1 cellular context compared by ENCODE assay signal in genomic region chr3:9731206-9732079, GRCh38.
TF ChIP-seq lines count a peak whose summit lies in the region.

Gene BRPF1, plus strand, starts transcription at chr3:9731735. Its CDS starts 2,406 bp downstream, at chr3:9734141.

TF ChIP-seq in K562, 482 proteins besides CTCF, POLR2A, EP300 and RAD21 (continued from another document and continues in another):
- TF ChIP-seq RERE (CRISPR knock-in tag; IDR thresholded peaks at IDR 0.05; ENCODE audit: borderline replicate concordance) = no peak
- peak in 1 of 2 experiments; percentile 34; a peak in 1 of 4 replicates for TF ChIP-seq ZMIZ1 (IDR thresholded peaks at IDR 0.05; ENCODE audit: low read depth in 2 of 2, low read length in 2 of 2)
- TF ChIP-seq ELF2 (CRISPR knock-in tag; IDR thresholded peaks at IDR 0.05) = no peak; the same call in 1 of the 2 replicates
- TF ChIP-seq PCBP2 (IDR thresholded peaks at IDR 0.05; ENCODE audit: low read depth, low read length, poor library complexity, severe bottlenecking) = no peak
- no peak for TF ChIP-seq ZNF318 (IDR thresholded peaks at IDR 0.05; ENCODE audit: borderline replicate concordance in 1 of 2, low read depth in 1 of 2)
- TF ChIP-seq TBP (optimal IDR thresholded peaks at IDR 0.05; ENCODE audit: low read depth, low read length) = peak; percentile 85
- TF ChIP-seq BCL6 (CRISPR knock-in tag; IDR thresholded peaks at IDR 0.05) = no peak
- TF ChIP-seq HINFP (tag; conservative IDR thresholded peaks at IDR 0.05; ENCODE audit: low read depth) = no peak
- peak; percentile 50 for TF ChIP-seq ARID1B (IDR thresholded peaks at IDR 0.05)
- no peak for TF ChIP-seq SNAPC5 (CRISPR knock-in tag; IDR thresholded peaks at IDR 0.05)
- TF ChIP-seq STAT6 (CRISPR knock-in tag; IDR thresholded peaks at IDR 0.05) = no peak
- no peak for TF ChIP-seq NFIX (CRISPR knock-in tag; IDR thresholded peaks at IDR 0.05; ENCODE audit: low read depth)
- no peak for TF ChIP-seq RHOXF2B (CRISPR knock-in tag; conservative IDR thresholded peaks at IDR 0.05)
- TF ChIP-seq SRSF9 (IDR thresholded peaks at IDR 0.05; ENCODE audit: borderline replicate concordance, low read depth, low read length) = no peak
- TF ChIP-seq HCFC1 (IDR thresholded peaks at IDR 0.05; ENCODE audit: low read depth, low read length) = peak; percentile 77
- TF ChIP-seq RNF219 (CRISPR knock-in tag; IDR thresholded peaks at IDR 0.05) = no peak
- no peak for TF ChIP-seq MLLT1 (IDR thresholded peaks at IDR 0.05)
- no peak for TF ChIP-seq MCM2 (IDR thresholded peaks at IDR 0.05; ENCODE audit: low read depth)
- TF ChIP-seq RCOR1 (IDR thresholded peaks at IDR 0.05; ENCODE audit: borderline replicate concordance in 1 of 2, low read depth in 2 of 2, low read length in 2 of 2) = peak in 1 of 2 experiments; percentile 54; a peak in 1 of 4 replicates
- TF ChIP-seq RBM34 (IDR thresholded peaks at IDR 0.05; ENCODE audit: borderline replicate concordance, insufficient read depth, low read length) = no peak
- no peak for TF ChIP-seq ZNF24 (IDR thresholded peaks at IDR 0.05)
- peak; percentile 83 for TF ChIP-seq FIP1L1 (IDR thresholded peaks at IDR 0.05; ENCODE audit: low read depth, low read length, poor library complexity, severe bottlenecking)
- TF ChIP-seq HDAC1 (IDR thresholded peaks at IDR 0.05) = peak in 1 of 2 experiments; percentile 75; a peak in 1 of 4 replicates
- TF ChIP-seq ZNF175 (CRISPR knock-in tag; IDR thresholded peaks at IDR 0.05; ENCODE audit: low read depth) = no peak
- TF ChIP-seq ETV1 (tag; conservative IDR thresholded peaks at IDR 0.05; ENCODE audit: low read depth) = peak; percentile 82
- TF ChIP-seq CBX5 (IDR thresholded peaks at IDR 0.05; ENCODE audit: borderline replicate concordance, low read depth) = no peak
- TF ChIP-seq ZNF551 (CRISPR knock-in tag; IDR thresholded peaks at IDR 0.05) = no peak
- no peak for TF ChIP-seq HMG20B (CRISPR knock-in tag; IDR thresholded peaks at IDR 0.05)
- TF ChIP-seq ZNF354B (CRISPR knock-in tag; IDR thresholded peaks at IDR 0.05) = no peak
